In genomic region chr12:50039151-50039835, GRCh38 we compare ENCODE assay signal across 8 cellular contexts. TPM values are rescaled to one million over a fixed set of nuclear protein-coding genes. Genes with fewer than 3 reads are reported as not detected.
A peak's percentile ranks its signal among the peaks of the same experiment; 100 is the strongest.
DNase-seq lines count a peak whose midpoint lies in the region; ATAC-seq and TF ChIP-seq lines count a peak whose summit lies in the region.

No MANE protein-coding gene starts in this region.

- POLR2A ChIA-PET in activated CD8-positive, alpha-beta T cell treated with anti-CD3 and anti-CD28 coated beads for 36 hours (lab: Charles Lee) = interaction anchor here (0.8 to 2.5 kb wide), 4 partner anchors 9 to 27 kb away, joined by 3 to 9 read pairs (median 4); no protein-coding TSS in a partner anchor

- DNase-seq in CD1c-positive myeloid dendritic cell (ENCODE audit: extremely low spot score) = peak; percentile 88
- peak; percentile 67 for DNase-seq in NCI-H82 treated with DMSO at 0.1 percent for 48 hours (lab: John Stamatoyannopoulos, UW; ENCODE audit: unreplicated experiment)
- DNase-seq in activated CD8-positive, alpha-beta T cell treated with anti-CD3 and anti-CD28 coated beads for 36 hours = peak; percentile 96
- peak; percentile 77 for DNase-seq in effector CD8-positive, alpha-beta T cell (lab: John Stamatoyannopoulos, UW)
- peak; percentile 73 to 75 for DNase-seq in memory B cell (ENCODE audit: low spot score in 2 of 2)
- DNase-seq in stimulated activated CD8-positive, alpha-beta memory T cell treated with anti-CD3 and anti-CD28 coated beads, Interleukin-12 subunit alpha, Interleukin-12 subunit beta, amount 100 ng/mL, for 4 hours (ENCODE audit: low read depth) = peak; percentile 65

- intact Hi-C loops in activated CD8-positive, alpha-beta T cell treated with anti-CD3 and anti-CD28 coated beads for 36 hours (cut with micrococcal nuclease) = loop anchor here (1.0 to 2.0 kb wide), 2 partner anchors 18 to 31 kb away; partner anchors contain the start of gene ASIC1

- H3K4me3 Mint-ChIP-seq in activated CD8-positive, alpha-beta T cell treated with anti-CD3 and anti-CD28 coated beads for 36 hours = no peak overlapping the region
- H3K4me3 Mint-ChIP-seq in memory B cell = no peak overlapping the region

- H3K36me3 Mint-ChIP-seq in activated CD8-positive, alpha-beta T cell treated with anti-CD3 and anti-CD28 coated beads for 36 hours (ENCODE audit: low read depth) = no peaks in the 10 kb centered on the region
- H3K36me3 Mint-ChIP-seq in memory B cell = no peaks in the 10 kb centered on the region

- H3K9me3 Mint-ChIP-seq in activated CD8-positive, alpha-beta T cell treated with anti-CD3 and anti-CD28 coated beads for 36 hours = no peaks in the 10 kb centered on the region
- no peaks in the 10 kb centered on the region for H3K9me3 Mint-ChIP-seq in memory B cell

- H3K27ac Mint-ChIP-seq in activated CD8-positive, alpha-beta T cell treated with anti-CD3 and anti-CD28 coated beads for 36 hours = no peak overlapping the region
- no peak overlapping the region for H3K27ac Mint-ChIP-seq in memory B cell

- peaks cover 7% of the 10 kb centered on the region for H3K27me3 Mint-ChIP-seq in activated CD8-positive, alpha-beta T cell treated with anti-CD3 and anti-CD28 coated beads for 36 hours
- peaks cover 4% of the 10 kb centered on the region for H3K27me3 Mint-ChIP-seq in memory B cell

- H3K4me1 Mint-ChIP-seq in activated CD8-positive, alpha-beta T cell treated with anti-CD3 and anti-CD28 coated beads for 36 hours (ENCODE audit: low read depth) = peaks cover 20% of the 10 kb centered on the region
- H3K4me1 Mint-ChIP-seq in memory B cell = no peaks in the 10 kb centered on the region

- peak; percentile 65 for ATAC-seq in HG03135 (IDR thresholded peaks at IDR 0.05; ENCODE audit: unreplicated experiment)
- peak; percentile 79 for ATAC-seq in activated CD8-positive, alpha-beta T cell treated with anti-CD3 and anti-CD28 coated beads for 36 hours
- ATAC-seq in memory B cell (ENCODE audit: low read depth) = peak; percentile 83
- no peak for ATAC-seq in HG03095 (IDR thresholded peaks at IDR 0.05; ENCODE audit: unreplicated experiment)

- CTCF ChIA-PET in activated CD8-positive, alpha-beta T cell treated with anti-CD3 and anti-CD28 coated beads for 36 hours (lab: Charles Lee) = interaction anchor here (0.6 to 10.4 kb wide), 45 partner anchors 10 to 275 kb away, joined by 3 to 299 read pairs (median 4); partner anchors contain the start of genes AQP2, AQP6, BCDIN3D and CERS5

- TF ChIP-seq CTCF in activated CD8-positive, alpha-beta T cell treated with anti-CD3 and anti-CD28 coated beads for 36 hours (IDR thresholded peaks at IDR 0.05) = peak; percentile 94

RNA-seq across cellular contexts. Expression of gene RACGAP1, which starts 14.0 kb away (rescaled TPM):
- 100 to 1,000 TPM; 113 to 117 TPM for total RNA-seq in activated CD8-positive, alpha-beta T cell treated with anti-CD3 and anti-CD28 coated beads for 36 hours

RNA-seq across cellular contexts. Expression of gene ASIC1, which starts 18.1 kb away (rescaled TPM):
- 10 to 100 TPM; 14.3 to 17.3 TPM for total RNA-seq in activated CD8-positive, alpha-beta T cell treated with anti-CD3 and anti-CD28 coated beads for 36 hours

RNA-seq across cellular contexts. Expression of gene SMARCD1, which starts 45.8 kb away (rescaled TPM):
- total RNA-seq in activated CD8-positive, alpha-beta T cell treated with anti-CD3 and anti-CD28 coated beads for 36 hours = 10 to 100 TPM; 47.3 to 55.1 TPM
